Comparison of ENCODE assay signal across 1 cellular context in genomic region chr16:2777231-2777902, GRCh38.
TF ChIP-seq lines count a peak whose summit lies in the region.

Gene ELOB (minus strand): TSS chr16:2777280. CDS start chr16:2777239, 41 bp downstream.

TF ChIP-seq in WTC11, 78 proteins besides CTCF, POLR2A, EP300 and RAD21 (continued from another document):
- TF ChIP-seq ZSCAN18 (CRISPR knock-in tag; IDR thresholded peaks at IDR 0.05) (no peak), SMAD3 (CRISPR knock-in tag; IDR thresholded peaks at IDR 0.05; ENCODE audit: borderline replicate concordance) (0 out of 2 replicates have a peak, but pooled peaks have one; percentile 61), SP1 (CRISPR knock-in tag; conservative IDR thresholded peaks at IDR 0.05) (peak; percentile 92), KAT7 (CRISPR knock-in tag; IDR thresholded peaks at IDR 0.05; ENCODE audit: borderline replicate concordance) (peak; percentile 89; the same call in 1 of the 2 replicates), CREM (CRISPR knock-in tag; IDR thresholded peaks at IDR 0.05) (0 out of 2 replicates have a peak, but pooled peaks have one; percentile 17), ATF2 (CRISPR knock-in tag; IDR thresholded peaks at IDR 0.05; ENCODE audit: borderline replicate concordance, low read depth) (no peak), USF1 (CRISPR knock-in tag; IDR thresholded peaks at IDR 0.05) (no peak; the same call in 1 of the 2 replicates), ATF6 (CRISPR knock-in tag; IDR thresholded peaks at IDR 0.05) (no peak), SOX15 (CRISPR knock-in tag; IDR thresholded peaks at IDR 0.05) (no peak), ARID4B (CRISPR knock-in tag; IDR thresholded peaks at IDR 0.05; ENCODE audit: borderline replicate concordance) (peak; percentile 87), NR2C2 (CRISPR knock-in tag; IDR thresholded peaks at IDR 0.05) (no peak), IRF2 (CRISPR knock-in tag; IDR thresholded peaks at IDR 0.05; ENCODE audit: borderline replicate concordance, low read depth) (no peak), AR (CRISPR knock-in tag; IDR thresholded peaks at IDR 0.05) (no peak), ATF1 (CRISPR knock-in tag; IDR thresholded peaks at IDR 0.05) (no peak), E2F5 (CRISPR knock-in tag; IDR thresholded peaks at IDR 0.05) (peak; percentile 77; the same call in 1 of the 2 replicates), IRF1 (CRISPR knock-in tag; IDR thresholded peaks at IDR 0.05) (no peak), ZNF317 (CRISPR knock-in tag; IDR thresholded peaks at IDR 0.05; ENCODE audit: borderline replicate concordance, low read depth) (no peak), MAX (CRISPR knock-in tag; IDR thresholded peaks at IDR 0.05) (peak; percentile 58; the same call in 1 of the 2 replicates), ZNF512 (CRISPR knock-in tag; IDR thresholded peaks at IDR 0.05; ENCODE audit: borderline replicate concordance) (no peak), OVOL2 (CRISPR knock-in tag; IDR thresholded peaks at IDR 0.05; ENCODE audit: borderline replicate concordance) (no peak), ESRRA (CRISPR knock-in tag; IDR thresholded peaks at IDR 0.05; ENCODE audit: borderline replicate concordance) (0 out of 2 replicates have a peak, but pooled peaks have one; percentile 46), PRRX2 (CRISPR knock-in tag; IDR thresholded peaks at IDR 0.05) (no peak), HMGXB4 (CRISPR knock-in tag; IDR thresholded peaks at IDR 0.05) (peak; percentile 55; the same call in 1 of the 2 replicates), ETV6 (CRISPR knock-in tag; IDR thresholded peaks at IDR 0.05) (peak; percentile 42; the same call in 1 of the 2 replicates)
